1 cellular context compared by ENCODE assay signal in the genomic region with DNA sequence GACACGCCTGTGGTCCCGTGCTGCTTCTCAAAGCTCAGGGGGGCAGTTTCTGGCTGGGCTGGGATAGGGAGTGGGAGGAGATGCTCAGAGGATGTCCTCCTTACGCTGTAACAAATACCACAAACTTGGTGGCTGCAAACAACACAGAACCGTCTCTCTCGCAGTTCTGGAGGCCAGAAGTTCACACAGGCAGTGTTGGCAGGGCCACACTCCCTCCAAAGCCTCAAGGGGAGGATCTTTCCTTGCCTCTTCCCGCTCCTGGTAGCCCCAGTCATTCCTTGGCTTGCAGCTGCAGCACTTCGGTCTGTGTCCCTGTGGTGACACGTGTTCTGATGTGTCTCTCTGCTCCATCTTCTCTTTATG.
TF ChIP-seq lines count a peak whose summit lies in the region.

No MANE protein-coding gene starts in this region.

TF ChIP-seq in HepG2, 621 proteins besides CTCF, POLR2A, EP300 and RAD21:
- TF ChIP-seq NFYB (CRISPR knock-in tag; IDR thresholded peaks at IDR 0.05): no peak
- TF ChIP-seq, protein P1, sequence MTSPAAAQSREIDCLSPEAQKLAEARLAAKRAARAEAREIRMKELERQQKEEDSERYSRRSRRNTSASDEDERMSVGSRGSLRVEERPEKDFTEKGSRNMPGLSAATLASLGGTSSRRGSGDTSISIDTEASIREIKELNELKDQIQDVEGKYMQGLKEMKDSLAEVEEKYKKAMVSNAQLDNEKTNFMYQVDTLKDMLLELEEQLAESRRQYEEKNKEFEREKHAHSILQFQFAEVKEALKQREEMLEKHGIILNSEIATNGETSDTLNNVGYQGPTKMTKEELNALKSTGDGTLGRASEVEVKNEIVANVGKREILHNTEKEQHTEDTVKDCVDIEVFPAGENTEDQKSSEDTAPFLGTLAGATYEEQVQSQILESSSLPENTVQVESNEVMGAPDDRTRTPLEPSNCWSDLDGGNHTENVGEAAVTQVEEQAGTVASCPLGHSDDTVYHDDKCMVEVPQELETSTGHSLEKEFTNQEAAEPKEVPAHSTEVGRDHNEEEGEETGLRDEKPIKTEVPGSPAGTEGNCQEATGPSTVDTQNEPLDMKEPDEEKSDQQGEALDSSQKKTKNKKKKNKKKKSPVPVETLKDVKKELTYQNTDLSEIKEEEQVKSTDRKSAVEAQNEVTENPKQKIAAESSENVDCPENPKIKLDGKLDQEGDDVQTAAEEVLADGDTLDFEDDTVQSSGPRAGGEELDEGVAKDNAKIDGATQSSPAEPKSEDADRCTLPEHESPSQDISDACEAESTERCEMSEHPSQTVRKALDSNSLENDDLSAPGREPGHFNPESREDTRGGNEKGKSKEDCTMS (CRISPR knock-in tag; conservative IDR thresholded peaks at IDR 0.05): no peak
- no peak for TF ChIP-seq ELF3 (CRISPR knock-in tag; IDR thresholded peaks at IDR 0.05)
- TF ChIP-seq, protein P2, sequence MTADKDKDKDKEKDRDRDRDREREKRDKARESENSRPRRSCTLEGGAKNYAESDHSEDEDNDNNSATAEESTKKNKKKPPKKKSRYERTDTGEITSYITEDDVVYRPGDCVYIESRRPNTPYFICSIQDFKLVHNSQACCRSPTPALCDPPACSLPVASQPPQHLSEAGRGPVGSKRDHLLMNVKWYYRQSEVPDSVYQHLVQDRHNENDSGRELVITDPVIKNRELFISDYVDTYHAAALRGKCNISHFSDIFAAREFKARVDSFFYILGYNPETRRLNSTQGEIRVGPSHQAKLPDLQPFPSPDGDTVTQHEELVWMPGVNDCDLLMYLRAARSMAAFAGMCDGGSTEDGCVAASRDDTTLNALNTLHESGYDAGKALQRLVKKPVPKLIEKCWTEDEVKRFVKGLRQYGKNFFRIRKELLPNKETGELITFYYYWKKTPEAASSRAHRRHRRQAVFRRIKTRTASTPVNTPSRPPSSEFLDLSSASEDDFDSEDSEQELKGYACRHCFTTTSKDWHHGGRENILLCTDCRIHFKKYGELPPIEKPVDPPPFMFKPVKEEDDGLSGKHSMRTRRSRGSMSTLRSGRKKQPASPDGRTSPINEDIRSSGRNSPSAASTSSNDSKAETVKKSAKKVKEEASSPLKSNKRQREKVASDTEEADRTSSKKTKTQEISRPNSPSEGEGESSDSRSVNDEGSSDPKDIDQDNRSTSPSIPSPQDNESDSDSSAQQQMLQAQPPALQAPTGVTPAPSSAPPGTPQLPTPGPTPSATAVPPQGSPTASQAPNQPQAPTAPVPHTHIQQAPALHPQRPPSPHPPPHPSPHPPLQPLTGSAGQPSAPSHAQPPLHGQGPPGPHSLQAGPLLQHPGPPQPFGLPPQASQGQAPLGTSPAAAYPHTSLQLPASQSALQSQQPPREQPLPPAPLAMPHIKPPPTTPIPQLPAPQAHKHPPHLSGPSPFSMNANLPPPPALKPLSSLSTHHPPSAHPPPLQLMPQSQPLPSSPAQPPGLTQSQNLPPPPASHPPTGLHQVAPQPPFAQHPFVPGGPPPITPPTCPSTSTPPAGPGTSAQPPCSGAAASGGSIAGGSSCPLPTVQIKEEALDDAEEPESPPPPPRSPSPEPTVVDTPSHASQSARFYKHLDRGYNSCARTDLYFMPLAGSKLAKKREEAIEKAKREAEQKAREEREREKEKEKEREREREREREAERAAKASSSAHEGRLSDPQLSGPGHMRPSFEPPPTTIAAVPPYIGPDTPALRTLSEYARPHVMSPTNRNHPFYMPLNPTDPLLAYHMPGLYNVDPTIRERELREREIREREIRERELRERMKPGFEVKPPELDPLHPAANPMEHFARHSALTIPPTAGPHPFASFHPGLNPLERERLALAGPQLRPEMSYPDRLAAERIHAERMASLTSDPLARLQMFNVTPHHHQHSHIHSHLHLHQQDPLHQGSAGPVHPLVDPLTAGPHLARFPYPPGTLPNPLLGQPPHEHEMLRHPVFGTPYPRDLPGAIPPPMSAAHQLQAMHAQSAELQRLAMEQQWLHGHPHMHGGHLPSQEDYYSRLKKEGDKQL (CRISPR knock-in tag; IDR thresholded peaks at IDR 0.05; ENCODE audit: low read depth): no peak
- peak; percentile 92 for TF ChIP-seq RBM22 (optimal IDR thresholded peaks at IDR 0.05; ENCODE audit: low read length)
